Comparison of ENCODE assay signal across 18 cellular contexts in the genomic region with DNA sequence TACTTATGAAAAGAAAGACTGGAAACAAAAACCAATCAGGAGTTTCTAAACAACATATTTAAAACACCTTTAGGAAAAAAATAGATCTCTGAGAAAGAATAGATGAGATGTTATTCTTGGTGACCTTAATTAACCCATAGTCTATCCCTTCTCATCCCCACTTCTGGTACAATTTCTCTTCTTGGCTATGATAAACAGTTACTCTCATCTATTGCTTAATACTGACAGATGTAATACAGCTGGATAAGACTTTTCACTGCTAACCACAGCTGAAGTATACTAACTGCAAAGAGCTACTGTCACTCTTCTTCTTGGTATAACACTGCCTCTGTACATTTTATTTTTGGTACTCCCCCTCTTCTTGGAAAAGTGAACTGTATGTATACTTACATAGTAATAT.
"Had no signal": no experiment of that assay in that cellular context is flagged by ENCODE, and none has a peak within 500 bp of the region (broad histone marks: within the 10 kb centered on the region; RNA-seq: fewer than 3 reads in every experiment).

No MANE protein-coding gene starts in this region.

- H3K27me3 Mint-ChIP-seq: effector memory CD8-positive, alpha-beta T cell had no signal

- H3K9me3 Mint-ChIP-seq: effector memory CD8-positive, alpha-beta T cell; naive thymus-derived CD8-positive, alpha-beta T cell had no signal

- H3K4me3 Mint-ChIP-seq: effector memory CD8-positive, alpha-beta T cell; naive thymus-derived CD8-positive, alpha-beta T cell had no signal

- H3K27ac ChIP-seq: epithelial cell of prostate, esophagus muscularis mucosa, heart left ventricle, neutrophil, psoas muscle, thyroid gland, upper lobe of left lung, uterus had no signal

- H3K4me1 ChIP-seq: esophagus muscularis mucosa, psoas muscle, thyroid gland, upper lobe of left lung, uterus had no signal

- H3K27me3 ChIP-seq: esophagus muscularis mucosa, heart left ventricle, neutrophil, thyroid gland, upper lobe of left lung, uterus had no signal

- DNase-seq: effector memory CD8-positive, alpha-beta T cell; heart left ventricle; hippocampal formation; left colon; mammary epithelial cell; mucosa of descending colon; naive thymus-derived CD8-positive, alpha-beta T cell; psoas muscle; retina; stimulated activated CD4-positive, alpha-beta T cell treated with anti-CD3 and anti-CD28 coated beads, Interleukin-2, amount 100 ng/mL, for 48 hours; stimulated activated naive CD4-positive, alpha-beta T cell treated with Interleukin-2 at 50 U/mL for 16 hours; thyroid gland; upper lobe of left lung; uterus had no signal

- H3K36me3 ChIP-seq: neutrophil, upper lobe of left lung, uterus had no signal

- H3K36me3 Mint-ChIP-seq: naive thymus-derived CD8-positive, alpha-beta T cell had no signal

- H3K9me3 ChIP-seq: esophagus muscularis mucosa, heart left ventricle, mucosa of descending colon, neutrophil, psoas muscle, thyroid gland, upper lobe of left lung, uterus had no signal

- H3K4me3 ChIP-seq: esophagus muscularis mucosa, heart left ventricle, mucosa of descending colon, psoas muscle, smooth muscle cell, thyroid gland, upper lobe of left lung, uterus had no signal

- H3K4me1 Mint-ChIP-seq: naive thymus-derived CD8-positive, alpha-beta T cell had no signal

- ATAC-seq: effector memory CD8-positive, alpha-beta T cell; left colon; mucosa of descending colon; naive thymus-derived CD8-positive, alpha-beta T cell; psoas muscle had no signal
